ENCODE assay signal across 19 cellular contexts in the genomic region with DNA sequence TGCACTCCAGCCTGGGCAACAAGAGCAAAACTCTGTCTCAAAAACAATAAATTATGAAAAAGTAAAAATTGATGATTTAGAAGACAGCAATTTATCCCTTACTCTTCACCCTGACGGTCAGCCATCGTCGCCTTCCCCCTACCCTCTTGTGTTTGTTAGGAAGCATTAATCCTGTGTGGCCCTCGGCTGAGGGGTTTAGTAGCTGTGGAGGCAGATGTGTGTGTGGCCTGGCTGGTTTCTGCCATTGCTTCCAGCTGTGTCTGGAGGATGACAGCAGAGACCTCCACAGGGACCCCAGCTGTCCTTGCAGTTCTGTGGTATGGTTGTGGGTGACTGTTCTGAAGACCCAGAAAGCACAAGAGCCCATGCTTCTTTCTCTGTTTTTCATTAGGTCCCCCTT. TPM values are rescaled to one million over a fixed set of nuclear protein-coding genes. Genes with fewer than 3 reads are reported as not detected.
DNase-seq lines count a peak whose midpoint lies in the region; ATAC-seq and TF ChIP-seq lines count a peak whose summit lies in the region.
"Had no signal": no experiment of that assay in that cellular context is flagged by ENCODE, and none has a peak within 500 bp of the region (broad histone marks: within the 10 kb centered on the region; RNA-seq: fewer than 3 reads in every experiment).

No MANE protein-coding gene starts in this region.

- no peak overlapping the region for H3T11ph ChIP-seq in H9 (ENCODE audit: low read length)

- H3K27ac ChIP-seq in A673 (ENCODE audit: low read depth, low read length, poor library complexity, severe bottlenecking) (peak overlapping the region; percentile 93), H9 (ENCODE audit: insufficient read length, low read depth, low read length) (no peak overlapping the region), osteoblast (ENCODE audit: low read depth, low read length) (no peak overlapping the region)
- H3K27ac ChIP-seq: SJCRH30 had no signal

- H2BK120ac ChIP-seq in H9 (ENCODE audit: low read depth, low read length, poor library complexity, severe bottlenecking), result no peak overlapping the region

- H2BK15ac ChIP-seq in H9 (ENCODE audit: low read depth, low read length), result no peak overlapping the region

- no peak overlapping the region for H4K91ac ChIP-seq in H9 (ENCODE audit: insufficient read length, low read depth, low read length)

- no peak overlapping the region for H4K5ac ChIP-seq in H9 (ENCODE audit: insufficient read length, low read depth, low read length)

- CTCF ChIA-PET in A673 (lab: Charles Lee), result no interaction called here

- intact Hi-C loops in A673 (cut with micrococcal nuclease; ENCODE audit: unreplicated experiment), result no loop called here

- H2AFZ ChIP-seq in H9 (ENCODE audit: low read length) (no peak overlapping the region), osteoblast (ENCODE audit: low read length) (no peak overlapping the region)

- no TSS peak for BruUV-seq in A673 (replicated peaks; lab: Mats Ljungman, UMichigan)

- H3K79me1 ChIP-seq in H9 (ENCODE audit: insufficient read depth, low read depth, low read length, poor library complexity, severe bottlenecking), result no peaks in the 10 kb centered on the region

- H3K9me3 ChIP-seq in A673 (ENCODE audit: low read depth, low read length, poor library complexity, severe bottlenecking) (peaks cover 10% of the 10 kb centered on the region), H9 (ENCODE audit: control insufficient read depth, low read depth, low read length) (no peaks in the 10 kb centered on the region), osteoblast (ENCODE audit: low read depth, low read length) (peaks cover 16% of the 10 kb centered on the region)
- H3K9me3 ChIP-seq: HAP-1 had no signal

- TF ChIP-seq CTCF in A673 (conservative IDR thresholded peaks at IDR 0.05; ENCODE audit: low read depth, low read length) (no peak), H9 (conservative IDR thresholded peaks at IDR 0.05) (no peak), osteoblast (IDR thresholded peaks at IDR 0.05; ENCODE audit: extremely low read depth, low read depth, low read length) (no peak)

- H3K36me3 Mint-ChIP-seq in H9 (ENCODE audit: insufficient read depth in 1 of 3, low read depth in 3 of 3), result peaks cover 68 to 84% (median 80%) of the 10 kb centered on the region in 3 experiments
- H3K36me3 Mint-ChIP-seq in activated naive CD8-positive, alpha-beta T cell treated with anti-CD3 and anti-CD28 coated beads, Interleukin-2, amount 50 U/mL, for 24 hours (ENCODE audit: low read depth), result peaks cover 73% of the 10 kb centered on the region

- DNase-seq in A673 (ENCODE audit: low spot score) (no peak), H9 (no peak), osteoblast (ENCODE audit: insufficient read length, low spot score, missing footprints) (peak; percentile 55), AG08396 (ENCODE audit: low spot score) (no peak), pons (ENCODE audit: low spot score) (no peak)
- DNase-seq in activated naive CD8-positive, alpha-beta T cell treated with anti-CD3 and anti-CD28 coated beads, Interleukin-2, amount 50 U/mL, for 24 hours, result no peak
- DNase-seq: ACHN, AML-193, DMS79 treated with DMSO at 0.1 percent for 48 hours, KG1, MV-4-11, NCI-H187, NCI-H2107, NCI-H524, SJCRH30 had no signal

- H3K4me1 ChIP-seq in A673 (ENCODE audit: insufficient read depth, low read length, poor library complexity, severe bottlenecking), result peaks cover 10% of the 10 kb centered on the region
- H3K4me1 ChIP-seq in H9 (ENCODE audit: insufficient read depth, low read length), result no peaks in the 10 kb centered on the region
- no peaks in the 10 kb centered on the region for H3K4me1 ChIP-seq in osteoblast (ENCODE audit: insufficient read depth, low read length)
- H3K4me1 ChIP-seq: HAP-1, SJCRH30 had no signal

- peaks cover 11% of the 10 kb centered on the region; the same call in 1 of the 2 replicates for H3K27me3 Mint-ChIP-seq in H9 (ENCODE audit: low read depth)
- peaks cover 15% of the 10 kb centered on the region for H3K27me3 Mint-ChIP-seq in activated naive CD8-positive, alpha-beta T cell treated with anti-CD3 and anti-CD28 coated beads, Interleukin-2, amount 50 U/mL, for 24 hours

- no peak overlapping the region for H3K23ac ChIP-seq in H9 (ENCODE audit: insufficient read length, low read depth, low read length)

- H3K4me1 Mint-ChIP-seq in H9, result no peaks in the 10 kb centered on the region
- peaks cover 22% of the 10 kb centered on the region for H3K4me1 Mint-ChIP-seq in activated naive CD8-positive, alpha-beta T cell treated with anti-CD3 and anti-CD28 coated beads, Interleukin-2, amount 50 U/mL, for 24 hours
- H3K4me1 Mint-ChIP-seq: CD14-positive monocyte had no signal

- H3K56ac ChIP-seq in H9 (ENCODE audit: insufficient read length, low read depth, low read length), result no peak overlapping the region

- WGBS in H9 (ENCODE audit: extremely low coverage, insufficient read length, low lambda C conversion rate), result no CpG with 5 or more reads among the region's 4 CpGs

- H3K4me2 ChIP-seq in H9 (ENCODE audit: insufficient read depth, insufficient read length, low read length) (no peak overlapping the region), osteoblast (ENCODE audit: insufficient read depth, low read length) (no peak overlapping the region)

- H3K79me2 ChIP-seq in H9 (ENCODE audit: insufficient read depth, low read length) (no peaks in the 10 kb centered on the region), osteoblast (ENCODE audit: insufficient read depth, low read length) (no peaks in the 10 kb centered on the region)

- H3K27me3 ChIP-seq in A673 (replicated peaks; ENCODE audit: insufficient read depth, low read depth, low read length, poor library complexity), result no peaks in the 10 kb centered on the region
- no peaks in the 10 kb centered on the region for H3K27me3 ChIP-seq in H9 (ENCODE audit: insufficient read depth, low read length)
- no peaks in the 10 kb centered on the region for H3K27me3 ChIP-seq in osteoblast (ENCODE audit: insufficient read depth, low read length)
- H3K27me3 ChIP-seq: SJCRH30 had no signal

- no peak overlapping the region for H3K14ac ChIP-seq in H9 (ENCODE audit: insufficient read depth, low read length)

- H2BK5ac ChIP-seq in H9 (ENCODE audit: insufficient read length, low read length), result no peak overlapping the region

- peaks cover 26 to 31% of the 10 kb centered on the region in 2 experiments for H3K9me3 Mint-ChIP-seq in H9
- peaks cover 15% of the 10 kb centered on the region for H3K9me3 Mint-ChIP-seq in activated naive CD8-positive, alpha-beta T cell treated with anti-CD3 and anti-CD28 coated beads, Interleukin-2, amount 50 U/mL, for 24 hours

- no peak for ATAC-seq in activated naive CD8-positive, alpha-beta T cell treated with anti-CD3 and anti-CD28 coated beads, Interleukin-2, amount 50 U/mL, for 24 hours
- ATAC-seq in GM21381 (IDR thresholded peaks at IDR 0.05; ENCODE audit: unreplicated experiment) (no peak), HG02678 (IDR thresholded peaks at IDR 0.05; ENCODE audit: unreplicated experiment) (no peak)

- no peak overlapping the region for H2BK12ac ChIP-seq in H9 (ENCODE audit: insufficient read length, low read depth, low read length)

- H4K20me1 ChIP-seq in H9 (ENCODE audit: control insufficient read depth, insufficient read depth, insufficient read length), result no peaks in the 10 kb centered on the region
- H4K20me1 ChIP-seq in osteoblast (ENCODE audit: insufficient read depth, low read length), result peaks cover 19% of the 10 kb centered on the region

- H3K18ac ChIP-seq in H9 (ENCODE audit: insufficient read length, low read depth, low read length), result no peak overlapping the region

- H3K9ac ChIP-seq in H9 (ENCODE audit: extremely low read depth, insufficient read length, low read length), result no peak overlapping the region

- H3K36me3 ChIP-seq in A673 (ENCODE audit: insufficient read depth, low read length, poor library complexity, severe bottlenecking), result peaks cover 43% of the 10 kb centered on the region
- H3K36me3 ChIP-seq in osteoblast (ENCODE audit: insufficient read depth, low read length), result peaks cover 38% of the 10 kb centered on the region

- peak overlapping the region in 2 of 3 experiments; percentile 62 to 85; a peak in 1 of 7 replicates for H3K27ac Mint-ChIP-seq in H9
- peak overlapping the region; percentile 97 for H3K27ac Mint-ChIP-seq in activated naive CD8-positive, alpha-beta T cell treated with anti-CD3 and anti-CD28 coated beads, Interleukin-2, amount 50 U/mL, for 24 hours

- H3K23me2 ChIP-seq in H9 (ENCODE audit: insufficient read length, low read depth, low read length, poor library complexity, severe bottlenecking), result no peaks in the 10 kb centered on the region

- H3K4ac ChIP-seq in H9 (ENCODE audit: low read depth, low read length), result no peak overlapping the region

- H2AK5ac ChIP-seq in H9 (ENCODE audit: insufficient read length, low read length), result no peak overlapping the region

- POLR2A ChIA-PET in A673 (lab: Charles Lee; ENCODE audit: low non-redundant PET), result no interaction called here

- no peak overlapping the region for H4K8ac ChIP-seq in H9 (replicated peaks; ENCODE audit: insufficient read length, low read depth, low read length)

- no peak overlapping the region for H2BK20ac ChIP-seq in H9 (ENCODE audit: low read depth, low read length, poor library complexity, severe bottlenecking)

- no peak overlapping the region for H3K4me3 Mint-ChIP-seq in H9
- no peak overlapping the region for H3K4me3 Mint-ChIP-seq in activated naive CD8-positive, alpha-beta T cell treated with anti-CD3 and anti-CD28 coated beads, Interleukin-2, amount 50 U/mL, for 24 hours
- H3K4me3 Mint-ChIP-seq: CD14-positive monocyte had no signal

- H3K4me3 ChIP-seq in A673 (ENCODE audit: low read depth, low read length, poor library complexity, severe bottlenecking) (no peak overlapping the region), osteoblast (ENCODE audit: insufficient read depth, low read length) (no peak overlapping the region)
- H3K4me3 ChIP-seq: HAP-1, SJCRH30 had no signal

RNA-seq across cellular contexts. Expression of gene DBNDD1, which starts 25.9 kb away (rescaled TPM):
- total RNA-seq in A673 (2021) (24.6 and 31.9 TPM in 2 replicates), H9 (2021) (86.8 and 87.3 TPM in 2 replicates), osteoblast (0.29 and 1.1 TPM in 2 replicates)

RNA-seq across cellular contexts. Expression of gene DEF8, which starts 44.8 kb away (rescaled TPM):
- total RNA-seq in A673 (2021) (88.8 and 90.1 TPM in 2 replicates), H9 (2021) (53.3 and 55.8 TPM in 2 replicates), osteoblast (48.6 and 48.9 TPM in 2 replicates)

Comparison
In these comparisons a context has a peak if more than half of its experiments do, and no peak if none do; other contexts are left out.
1. RNA of gene DBNDD1, which starts 25.9 kb away (total RNA-seq): 86.8 to 87.3 TPM in H9 and 24.6 to 31.9 TPM in A673; 0.29 to 1.1 TPM in osteoblast; every median in the first group is over 10 times any median in the second.